7 cellular contexts compared by ENCODE assay signal in genomic region chr18:13381907-13382682, GRCh38.
DNase-seq lines count a peak whose midpoint lies in the region; ATAC-seq and TF ChIP-seq lines count a peak whose summit lies in the region.

No MANE protein-coding gene starts in this region.

- H3K27ac Mint-ChIP-seq in activated T-helper 17 cell treated with anti-CD3 and anti-CD28 coated beads, Interleukin-2, amount 50 U/mL, for 72 hours, result peak overlapping the region; percentile 100

- H3K4me1 Mint-ChIP-seq in activated T-helper 17 cell treated with anti-CD3 and anti-CD28 coated beads, Interleukin-2, amount 50 U/mL, for 72 hours, result peaks cover 66% of the 10 kb centered on the region

- no peaks in the 10 kb centered on the region for H3K27me3 Mint-ChIP-seq in activated T-helper 17 cell treated with anti-CD3 and anti-CD28 coated beads, Interleukin-2, amount 50 U/mL, for 72 hours

- in situ Hi-C loops in GM13977 (cut with MboI; ENCODE audit: low pct_unique_long_range_greater_than_20kb, low sequenced_read_pairs, unreplicated experiment), result no loop called here

- H3K4me1 ChIP-seq in neuron (ENCODE audit: insufficient read depth, low read length), result peaks cover 33% of the 10 kb centered on the region

- H3K27me3 ChIP-seq in neuron (ENCODE audit: insufficient read depth, low read length), result no peaks in the 10 kb centered on the region

- peak; percentile 74 for DNase-seq in GM13977 (ENCODE audit: low spot score)
- DNase-seq in fibroblast of villous mesenchyme (ENCODE audit: low read depth), result peak; percentile 55
- no peak for DNase-seq in HCEC 1CT
- no peak for DNase-seq in NCI-H1436 treated with DMSO at 0.1 percent for 48 hours (lab: John Stamatoyannopoulos, UW)

- H3K4me3 Mint-ChIP-seq in activated T-helper 17 cell treated with anti-CD3 and anti-CD28 coated beads, Interleukin-2, amount 50 U/mL, for 72 hours, result peak overlapping the region; percentile 95

- no peaks in the 10 kb centered on the region for H3K9me3 Mint-ChIP-seq in activated T-helper 17 cell treated with anti-CD3 and anti-CD28 coated beads, Interleukin-2, amount 50 U/mL, for 72 hours

- no peaks in the 10 kb centered on the region for H3K36me3 ChIP-seq in neuron (ENCODE audit: insufficient read depth, low read length)

- no peaks in the 10 kb centered on the region for H3K9me3 ChIP-seq in neuron (ENCODE audit: low read length)

- no peak overlapping the region for H3K4me3 ChIP-seq in fibroblast of villous mesenchyme (ENCODE audit: low read depth, low read length)
- H3K4me3 ChIP-seq in neuron (ENCODE audit: low read length), result peak overlapping the region; percentile 23

- ATAC-seq in HG03565 (IDR thresholded peaks at IDR 0.05; ENCODE audit: unreplicated experiment), result peak; percentile 41
- peak; percentile 51 for ATAC-seq in activated T-helper 17 cell treated with anti-CD3 and anti-CD28 coated beads, Interleukin-2, amount 50 U/mL, for 72 hours (replicated peaks)

- H2AFZ ChIP-seq in neuron (ENCODE audit: low read depth, low read length), result peak overlapping the region; percentile 15

- TF ChIP-seq CTCF in GM13977 (IDR thresholded peaks at IDR 0.05; ENCODE audit: extremely low read depth, insufficient read depth, missing control alignments), result no peak
- TF ChIP-seq CTCF in fibroblast of villous mesenchyme (IDR thresholded peaks at IDR 0.05; ENCODE audit: insufficient read depth, low read depth, low read length), result no peak

- H3K36me3 Mint-ChIP-seq in activated T-helper 17 cell treated with anti-CD3 and anti-CD28 coated beads, Interleukin-2, amount 50 U/mL, for 72 hours (ENCODE audit: low read depth), result peaks cover 24% of the 10 kb centered on the region

Comparison
In these comparisons a context has a peak if more than half of its experiments do, and no peak if none do; other contexts are left out.
1. DNase-seq: peak in GM13977 (single experiment) and fibroblast of villous mesenchyme (single experiment); none in HCEC 1CT (single experiment) and NCI-H1436 treated with DMSO at 0.1 percent for 48 hours (single experiment).